29 cellular contexts compared by ENCODE assay signal in the genomic region with DNA sequence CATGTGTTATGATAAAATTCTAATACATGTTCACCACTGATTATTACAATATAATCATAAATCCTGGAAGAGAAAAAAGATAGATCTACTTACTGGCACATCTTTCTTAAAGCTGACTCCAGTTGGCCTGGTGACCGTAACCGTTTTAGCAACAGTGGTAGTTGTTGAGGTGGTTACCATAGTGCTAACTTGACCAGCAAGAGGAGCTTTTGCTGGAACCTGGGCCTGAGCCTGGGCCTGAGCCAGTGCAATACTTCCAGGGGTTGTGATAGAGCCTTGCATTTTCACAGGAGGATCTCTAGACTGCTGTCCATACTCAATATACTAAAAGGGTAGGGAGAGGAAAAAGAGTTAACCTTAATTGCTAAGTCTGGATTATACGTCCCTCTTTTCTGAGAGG. TPM values are rescaled to one million over a fixed set of nuclear protein-coding genes. Genes with fewer than 3 reads are reported as not detected.
A peak's percentile ranks its signal among the peaks of the same experiment; 100 is the strongest.
DNase-seq lines count a peak whose midpoint lies in the region; ATAC-seq, FAIRE-seq and TF ChIP-seq lines count a peak whose summit lies in the region.
"Had no signal": no experiment of that assay in that cellular context is flagged by ENCODE, and none has a peak within 500 bp of the region (broad histone marks: within the 10 kb centered on the region; RNA-seq: fewer than 3 reads in every experiment).

No MANE protein-coding gene starts in this region.

- H3K4me3 Mint-ChIP-seq in brain (no peak overlapping the region), neural progenitor cell (no peak overlapping the region), progenitor cell of endocrine pancreas (ENCODE audit: low read depth) (no peak overlapping the region)
- H3K4me3 Mint-ChIP-seq: activated naive CD4-positive, alpha-beta T cell treated with anti-CD3 and anti-CD28 coated beads, Interleukin-2, amount 50 U/mL, for 24 hours; IgD-negative memory B cell; immature natural killer cell; naive thymus-derived CD8-positive, alpha-beta T cell; type B pancreatic cell had no signal

- ATAC-seq in HepG2, result no peak; the same call in 2 of the 3 replicates
- no peak for ATAC-seq in right lobe of liver
- ATAC-seq in right cardiac atrium, result peak; percentile 90
- ATAC-seq: HCT116; left lung; naive thymus-derived CD8-positive, alpha-beta T cell; PC-3 had no signal

- intact Hi-C loops in HepG2 (cut with micrococcal nuclease; ENCODE audit: unreplicated experiment) (no loop called here), right lobe of liver (cut with DNase I) (no loop called here), right cardiac atrium (cut with DNase I) (no loop called here)

- H3K4me2 ChIP-seq in HepG2 (ENCODE audit: low read depth, low read length) (no peak overlapping the region), neural progenitor cell (no peak overlapping the region)

- in situ Hi-C loops in HepG2 (cut with HindIII; ENCODE audit: extremely low pct_ligation_motif_present, low pct_unique_long_range_greater_than_20kb), result no loop called here

- H3K79me2 ChIP-seq in HepG2 (ENCODE audit: insufficient read depth, low read length), result no peaks in the 10 kb centered on the region
- H3K79me2 ChIP-seq in neural progenitor cell (ENCODE audit: low read depth), result peaks cover 15% of the 10 kb centered on the region

- no TSS peak for BruUV-seq in HepG2 (replicated peaks; lab: Mats Ljungman, UMichigan)

- H3F3A ChIP-seq in neural progenitor cell (ENCODE audit: low read depth), result peaks cover 32% of the 10 kb centered on the region

- no peaks in the 10 kb centered on the region for H3K27me3 Mint-ChIP-seq in brain
- H3K27me3 Mint-ChIP-seq in neural progenitor cell (ENCODE audit: insufficient read depth, low read depth), result no peaks in the 10 kb centered on the region
- H3K27me3 Mint-ChIP-seq in progenitor cell of endocrine pancreas, result no peaks in the 10 kb centered on the region
- H3K27me3 Mint-ChIP-seq: activated naive CD4-positive, alpha-beta T cell treated with anti-CD3 and anti-CD28 coated beads, Interleukin-2, amount 50 U/mL, for 24 hours; IgD-negative memory B cell; naive thymus-derived CD8-positive, alpha-beta T cell; type B pancreatic cell had no signal

- H3K4me1 Mint-ChIP-seq in brain, result no peaks in the 10 kb centered on the region
- no peaks in the 10 kb centered on the region for H3K4me1 Mint-ChIP-seq in neural progenitor cell
- H3K4me1 Mint-ChIP-seq in progenitor cell of endocrine pancreas (ENCODE audit: low read depth), result no peaks in the 10 kb centered on the region
- H3K4me1 Mint-ChIP-seq: IgD-negative memory B cell, immature natural killer cell had no signal

- H3K4me3 ChIP-seq in HepG2 (replicated peaks in 1 of 3; ENCODE audit: insufficient read depth in 1 of 3, low read depth in 2 of 3, low read length in 3 of 3), result no peak overlapping the region
- H3K4me3 ChIP-seq in right lobe of liver, result no peak overlapping the region
- H3K4me3 ChIP-seq in right cardiac atrium (ENCODE audit: low read length), result no peak overlapping the region
- no peak overlapping the region for H3K4me3 ChIP-seq in neural progenitor cell
- H3K4me3 ChIP-seq: breast epithelium, left lung, skin epidermis had no signal

- POLR2A ChIA-PET in HepG2 (lab: Yijun Ruan, JAX), result interaction anchor here (1.1 kb wide), 1 partner anchor 36 kb away, joined by 3 read pairs; no protein-coding TSS in a partner anchor

- H3K27ac Mint-ChIP-seq in brain, result peak overlapping the region in 3 of 5 experiments; percentile 19 to 36 (median 33)
- H3K27ac Mint-ChIP-seq in neural progenitor cell, result no peak overlapping the region
- no peak overlapping the region for H3K27ac Mint-ChIP-seq in progenitor cell of endocrine pancreas
- H3K27ac Mint-ChIP-seq: activated naive CD4-positive, alpha-beta T cell treated with anti-CD3 and anti-CD28 coated beads, Interleukin-2, amount 50 U/mL, for 24 hours; type B pancreatic cell had no signal

- H3K27me3 ChIP-seq in HepG2 (ENCODE audit: control insufficient read depth in 1 of 2, insufficient read depth in 2 of 2, low read length in 2 of 2), result no peaks in the 10 kb centered on the region
- H3K27me3 ChIP-seq in right lobe of liver, result no peaks in the 10 kb centered on the region
- no peaks in the 10 kb centered on the region for H3K27me3 ChIP-seq in right cardiac atrium (ENCODE audit: control insufficient read depth, insufficient read depth)
- no peaks in the 10 kb centered on the region for H3K27me3 ChIP-seq in neural progenitor cell
- H3K27me3 ChIP-seq: breast epithelium, left lung had no signal

- no peak for TF ChIP-seq RAD21 in HepG2 (CRISPR knock-in tag; IDR thresholded peaks at IDR 0.05)

- no peak overlapping the region for H2AFZ ChIP-seq in HepG2 (ENCODE audit: low read length)
- no peak overlapping the region for H2AFZ ChIP-seq in neural progenitor cell (replicated peaks)

- FAIRE-seq in HepG2 (lab: Jason Lieb, UNC), result no peak

- H3K27ac ChIP-seq in HepG2 (ENCODE audit: extremely low read length, insufficient read depth, low read length) (no peak overlapping the region), right lobe of liver (no peak overlapping the region), right cardiac atrium (ENCODE audit: low read length) (no peak overlapping the region), neural progenitor cell (no peak overlapping the region)
- H3K27ac ChIP-seq: breast epithelium, left lung, skin epidermis had no signal

- H3K9me3 Mint-ChIP-seq in brain (no peaks in the 10 kb centered on the region), neural progenitor cell (no peaks in the 10 kb centered on the region), progenitor cell of endocrine pancreas (ENCODE audit: low read depth) (no peaks in the 10 kb centered on the region)
- H3K9me3 Mint-ChIP-seq: activated naive CD4-positive, alpha-beta T cell treated with anti-CD3 and anti-CD28 coated beads, Interleukin-2, amount 50 U/mL, for 24 hours; IgD-negative memory B cell; immature natural killer cell; naive thymus-derived CD8-positive, alpha-beta T cell; type B pancreatic cell had no signal

- DNase-seq in HepG2 (ENCODE audit: low spot score) (no peak), right lobe of liver (no peak), right cardiac atrium (peak; percentile 33 to 67 (median 65)), HK-2 (ENCODE audit: unreplicated experiment) (no peak), neural progenitor cell (ENCODE audit: low spot score) (no peak), progenitor cell of endocrine pancreas (ENCODE audit: low spot score, unreplicated experiment) (no peak)
- DNase-seq: activated CD4-positive, CD25-positive, alpha-beta regulatory T cell treated with anti-CD3 and anti-CD28 coated beads, Interleukin-2, amount 50 U/mL, for 72 hours; amniotic stem cell; C1 segment of cervical spinal cord; DND-41; immature natural killer cell; left lung; midbrain; naive thymus-derived CD8-positive, alpha-beta T cell; NCI-H1930; NCI-H524; NK-92 treated with Interleukin-12 subunit alpha and Interleukin-12 subunit beta, amount 100 ng/mL, for 24 hours; nucleus accumbens; PC-3; SHP77; stimulated activated naive CD4-positive, alpha-beta T cell had no signal

- TF ChIP-seq CTCF in HepG2 (CRISPR knock-in tag; IDR thresholded peaks at IDR 0.05) (no peak), right lobe of liver (IDR thresholded peaks at IDR 0.05) (no peak), brain (conservative IDR thresholded peaks at IDR 0.05) (no peak), neural progenitor cell (IDR thresholded peaks at IDR 0.05) (no peak), progenitor cell of endocrine pancreas (IDR thresholded peaks at IDR 0.05; ENCODE audit: unreplicated experiment) (no peak)

- H3K9me3 ChIP-seq in HepG2 (ENCODE audit: low read length), result no peaks in the 10 kb centered on the region
- H3K9me3 ChIP-seq in right lobe of liver, result no peaks in the 10 kb centered on the region
- no peaks in the 10 kb centered on the region for H3K9me3 ChIP-seq in right cardiac atrium (ENCODE audit: control insufficient read depth, low read length)
- no peaks in the 10 kb centered on the region for H3K9me3 ChIP-seq in neural progenitor cell (ENCODE audit: low read depth)
- H3K9me3 ChIP-seq: breast epithelium, Caco-2, left lung had no signal

- TF ChIP-seq POLR2A in HepG2 (IDR thresholded peaks at IDR 0.05; ENCODE audit: insufficient read depth in 1 of 2, low read depth in 2 of 2, low read length in 2 of 2), result no peak
- no peak for TF ChIP-seq POLR2A in right lobe of liver (IDR thresholded peaks at IDR 0.05)

- H3K36me3 Mint-ChIP-seq in brain (peaks cover 74% of the 10 kb centered on the region), neural progenitor cell (peaks cover 31% of the 10 kb centered on the region), progenitor cell of endocrine pancreas (ENCODE audit: insufficient read depth) (peaks cover 20% of the 10 kb centered on the region)

- H3K4me1 ChIP-seq in HepG2 (ENCODE audit: insufficient read depth, low read length) (no peaks in the 10 kb centered on the region), right lobe of liver (no peaks in the 10 kb centered on the region), right cardiac atrium (ENCODE audit: control insufficient read depth, insufficient read depth, low read length) (no peaks in the 10 kb centered on the region), neural progenitor cell (no peaks in the 10 kb centered on the region)
- H3K4me1 ChIP-seq: breast epithelium, Caco-2, left lung had no signal

- peaks cover 32 to 97% of the 10 kb centered on the region in 2 experiments for H3K36me3 ChIP-seq in HepG2 (replicated peaks in 1 of 2; ENCODE audit: control insufficient read depth in 1 of 2, insufficient read depth in 2 of 2, low read length in 2 of 2)
- H3K36me3 ChIP-seq in right lobe of liver, result peaks cover 0 to 93% (median 33%) of the 10 kb centered on the region in 4 donors
- H3K36me3 ChIP-seq in neural progenitor cell, result peaks cover 56% of the 10 kb centered on the region

- CTCF ChIA-PET in HepG2 (lab: Yijun Ruan, JAX; ENCODE audit: low intra/inter-chr PET ratio, low total read pairs), result no interaction called here

- no peak for TF ChIP-seq EP300 in HepG2 (IDR thresholded peaks at IDR 0.05; ENCODE audit: low read depth in 2 of 2, low read length in 2 of 2)
- no peak for TF ChIP-seq EP300 in HepG2 (CRISPR knock-in tag; IDR thresholded peaks at IDR 0.05; ENCODE audit: borderline replicate concordance)

- no peak overlapping the region for H3K9ac ChIP-seq in HepG2 (ENCODE audit: insufficient read depth, low read depth, low read length)
- no peak overlapping the region for H3K9ac ChIP-seq in neural progenitor cell

- WGBS in HepG2 (ENCODE audit: low lambda C conversion rate), result 98% methylated on average over 3 of the region's 3 CpGs
- 74% methylated on average over 3 of the region's 3 CpGs for WGBS in right lobe of liver (ENCODE audit: insufficient coverage, low coverage, low lambda C conversion rate, missing lambda C conversion rate)
- 48% methylated on average over 3 of the region's 3 CpGs for WGBS in right cardiac atrium

- H4K20me1 ChIP-seq in HepG2 (ENCODE audit: insufficient read depth, low read length) (no peaks in the 10 kb centered on the region), neural progenitor cell (ENCODE audit: low read depth) (peaks cover 13% of the 10 kb centered on the region)

RNA-seq across cellular contexts. Expression of a gene that starts 36.2 kb away (rescaled TPM):
- total RNA-seq in HepG2 (2016; rRNA removed; fragmentation: Illumina TruSeq; extraction: Trizol) (17.4 and 25.7 TPM in 2 replicates), right lobe of liver (10 to 100 TPM in 3 of 6 experiments, 1 to 10 TPM in 3; 6.8 to 14.5 (median 10.2) TPM), right cardiac atrium (10 to 100 TPM in 2 of 4 donors, 1 to 10 TPM in 2; 9.7 to 12.4 (median 11.1) TPM), neural progenitor cell (ENCODE audit: low replicate concordance) (25.0 and 34.8 TPM in 2 replicates), progenitor cell of endocrine pancreas (33.7 and 35.4 TPM in 2 replicates)
- 4.8 and 5.1 TPM in 2 replicates for total RNA-seq in HepG2 (2016; cell fraction: cytosol; rRNA removed; fragmentation: Illumina TruSeq; extraction: Trizol; ENCODE audit: low read depth)
- 17.1 and 29.4 TPM in 2 replicates for total RNA-seq in HepG2 (2016; cell fraction: insoluble cytoplasmic fraction; rRNA removed; fragmentation: Illumina TruSeq; extraction: Trizol)
- total RNA-seq in HepG2 (2016; cell fraction: membrane; rRNA removed; fragmentation: Illumina TruSeq; extraction: Trizol), result 9.7 and 10.0 TPM in 2 replicates
- 32.2 and 34.9 TPM in 2 replicates for total RNA-seq in HepG2 (2016; cell fraction: nucleus; rRNA removed; fragmentation: Illumina TruSeq; extraction: Trizol)
- polyA plus RNA-seq in HepG2 (2011; rRNA removed) (24.0 and 25.9 TPM in 2 replicates), brain (ENCODE audit: insufficient read depth, low read depth, low replicate concordance) (8.6 TPM), right cardiac atrium (8.5 TPM)
- polyA plus RNA-seq in HepG2 (2011; cell fraction: cytosol; rRNA removed), result 13.1 and 16.9 TPM in 2 replicates
- 109 and 110 TPM in 2 replicates for polyA plus RNA-seq in HepG2 (2011; cell fraction: nucleus; rRNA removed)
- polyA plus RNA-seq in HepG2 (2012), result 25.0 and 25.7 TPM in 2 replicates
- polyA plus RNA-seq in HepG2 (2016; cell fraction: cytosol; fragmentation: Illumina TruSeq; extraction: Trizol; ENCODE audit: low read depth), result 2.7 and 3.2 TPM in 2 replicates
- 13.8 and 15.8 TPM in 2 replicates for polyA plus RNA-seq in HepG2 (2016; cell fraction: insoluble cytoplasmic fraction; fragmentation: Illumina TruSeq; extraction: Trizol; ENCODE audit: low read depth)
- 4.6 and 4.9 TPM in 2 replicates for polyA plus RNA-seq in HepG2 (2016; cell fraction: membrane; fragmentation: Illumina TruSeq; extraction: Trizol; ENCODE audit: low read depth)
- 74.9 and 78.9 TPM in 2 replicates for polyA plus RNA-seq in HepG2 (2016; cell fraction: nucleus; fragmentation: Illumina TruSeq; extraction: Trizol; ENCODE audit: insufficient read depth, low read depth)
- polyA minus RNA-seq in HepG2 (2011; rRNA and poly(A)+ RNA removed; ENCODE audit: low replicate concordance), result 26.6 and 40.3 TPM in 2 replicates
- 11.5 and 12.7 TPM in 2 replicates for polyA minus RNA-seq in HepG2 (2011; cell fraction: cytosol; rRNA and poly(A)+ RNA removed)
- 48.7 and 56.2 TPM in 2 replicates for polyA minus RNA-seq in HepG2 (2011; cell fraction: nucleus; rRNA and poly(A)+ RNA removed)

RNA-seq across cellular contexts. Expression of a gene that starts 51.6 kb away (rescaled TPM):
- total RNA-seq in HepG2 (2016; rRNA removed; fragmentation: Illumina TruSeq; extraction: Trizol) (1.6 and 1.7 TPM in 2 replicates), right lobe of liver (1 to 10 TPM in 4 of 6 experiments, under 1 TPM in 2; 0.76 to 2.9 (median 2.1) TPM), right cardiac atrium (100 to 1,000 TPM in 1 of 4 donors, 10 to 100 TPM in 3; 53.5 to 155 (median 97.3) TPM), neural progenitor cell (ENCODE audit: low replicate concordance) (14.6 and 18.8 TPM in 2 replicates), progenitor cell of endocrine pancreas (25.7 and 37.5 TPM in 2 replicates)
- total RNA-seq in HepG2 (2016; cell fraction: cytosol; rRNA removed; fragmentation: Illumina TruSeq; extraction: Trizol; ENCODE audit: low read depth), result 0.20 and 1.1 TPM in 2 replicates
- 1.5 and 2.0 TPM in 2 replicates for total RNA-seq in HepG2 (2016; cell fraction: insoluble cytoplasmic fraction; rRNA removed; fragmentation: Illumina TruSeq; extraction: Trizol)
- 1.7 and 1.8 TPM in 2 replicates for total RNA-seq in HepG2 (2016; cell fraction: membrane; rRNA removed; fragmentation: Illumina TruSeq; extraction: Trizol)
- total RNA-seq in HepG2 (2016; cell fraction: nucleus; rRNA removed; fragmentation: Illumina TruSeq; extraction: Trizol), result 1.6 and 2.2 TPM in 2 replicates
- polyA plus RNA-seq in HepG2 (2011; rRNA removed) (1.8 and 2.7 TPM in 2 replicates), brain (ENCODE audit: insufficient read depth, low read depth, low replicate concordance) (288 TPM), right cardiac atrium (164 TPM)
- 1.8 and 2.5 TPM in 2 replicates for polyA plus RNA-seq in HepG2 (2011; cell fraction: cytosol; rRNA removed)
- 17.0 and 17.7 TPM in 2 replicates for polyA plus RNA-seq in HepG2 (2011; cell fraction: nucleus; rRNA removed)
- polyA plus RNA-seq in HepG2 (2012), result 2.3 and 6.3 TPM in 2 replicates
- 0.41 and 0.49 TPM in 2 replicates for polyA plus RNA-seq in HepG2 (2016; cell fraction: cytosol; fragmentation: Illumina TruSeq; extraction: Trizol; ENCODE audit: low read depth)
- 0.75 and 2.0 TPM in 2 replicates for polyA plus RNA-seq in HepG2 (2016; cell fraction: insoluble cytoplasmic fraction; fragmentation: Illumina TruSeq; extraction: Trizol; ENCODE audit: low read depth)
- polyA plus RNA-seq in HepG2 (2016; cell fraction: membrane; fragmentation: Illumina TruSeq; extraction: Trizol; ENCODE audit: low read depth), result 0.87 and 0.90 TPM in 2 replicates
- 2.5 TPM in 2 replicates for polyA plus RNA-seq in HepG2 (2016; cell fraction: nucleus; fragmentation: Illumina TruSeq; extraction: Trizol; ENCODE audit: insufficient read depth, low read depth)
- 0.07 and 9.4 TPM in 2 replicates for polyA minus RNA-seq in HepG2 (2011; rRNA and poly(A)+ RNA removed; ENCODE audit: low replicate concordance)
- polyA minus RNA-seq in HepG2 (2011; cell fraction: cytosol; rRNA and poly(A)+ RNA removed), result 1.2 and 1.8 TPM in 2 replicates
- 3.3 and 6.0 TPM in 2 replicates for polyA minus RNA-seq in HepG2 (2011; cell fraction: nucleus; rRNA and poly(A)+ RNA removed)

Comparison
In these comparisons a context has a peak if more than half of its experiments do, and no peak if none do; other contexts are left out.
1. ATAC-seq: peak in right cardiac atrium (2 of 2); none in HepG2 (single experiment) and right lobe of liver (0 of 4).
2. DNase-seq: peak in right cardiac atrium (3 of 3); none in HepG2 (single experiment), right lobe of liver (0 of 3), HK-2 (single experiment), neural progenitor cell (single experiment) and progenitor cell of endocrine pancreas (single experiment).
3. H3K27ac Mint-ChIP-seq: peak in brain (3 of 5); none in neural progenitor cell (single experiment) and progenitor cell of endocrine pancreas (single experiment).